In the genomic region with DNA sequence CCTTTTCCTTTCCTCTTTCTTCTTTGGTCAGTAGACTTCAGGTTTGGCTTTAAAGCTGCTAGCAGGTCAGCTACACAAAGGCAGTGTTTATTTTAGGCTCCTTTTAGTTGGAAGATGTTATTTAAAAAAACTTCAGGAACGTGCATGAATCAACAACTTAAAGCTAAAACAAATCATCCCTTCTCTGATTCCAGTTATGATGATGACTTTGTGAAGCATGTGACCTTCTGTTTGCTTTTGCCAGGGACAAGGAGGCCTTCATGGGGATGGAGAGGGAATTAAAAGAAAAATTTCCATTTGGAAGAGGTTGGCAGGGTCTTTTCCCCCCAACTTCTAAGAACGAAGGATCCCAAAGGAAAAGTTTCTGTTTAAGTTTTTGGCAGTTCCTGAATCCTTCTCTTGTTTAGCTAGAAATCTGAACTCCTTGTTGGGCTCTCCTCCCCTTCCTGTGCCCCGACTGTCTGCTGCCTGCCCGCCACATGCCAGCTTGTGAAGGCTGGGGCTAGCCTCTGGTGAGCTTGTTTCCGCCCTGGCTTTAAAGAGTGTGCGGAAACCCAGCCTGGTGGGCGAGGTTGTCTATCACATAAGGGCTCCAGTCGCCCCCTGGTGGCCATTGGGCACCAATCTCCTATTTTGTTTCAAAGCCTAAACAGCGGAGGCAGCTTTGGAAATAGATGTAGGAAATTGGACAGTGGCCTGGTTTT, we compare ENCODE assay signal across 1 cellular context.
TF ChIP-seq lines count a peak whose summit lies in the region.

No MANE protein-coding gene starts in this region.

TF ChIP-seq in HepG2, 621 proteins besides CTCF, POLR2A, EP300 and RAD21 (continued from another document and continues in another):
- TF ChIP-seq, protein P1, sequence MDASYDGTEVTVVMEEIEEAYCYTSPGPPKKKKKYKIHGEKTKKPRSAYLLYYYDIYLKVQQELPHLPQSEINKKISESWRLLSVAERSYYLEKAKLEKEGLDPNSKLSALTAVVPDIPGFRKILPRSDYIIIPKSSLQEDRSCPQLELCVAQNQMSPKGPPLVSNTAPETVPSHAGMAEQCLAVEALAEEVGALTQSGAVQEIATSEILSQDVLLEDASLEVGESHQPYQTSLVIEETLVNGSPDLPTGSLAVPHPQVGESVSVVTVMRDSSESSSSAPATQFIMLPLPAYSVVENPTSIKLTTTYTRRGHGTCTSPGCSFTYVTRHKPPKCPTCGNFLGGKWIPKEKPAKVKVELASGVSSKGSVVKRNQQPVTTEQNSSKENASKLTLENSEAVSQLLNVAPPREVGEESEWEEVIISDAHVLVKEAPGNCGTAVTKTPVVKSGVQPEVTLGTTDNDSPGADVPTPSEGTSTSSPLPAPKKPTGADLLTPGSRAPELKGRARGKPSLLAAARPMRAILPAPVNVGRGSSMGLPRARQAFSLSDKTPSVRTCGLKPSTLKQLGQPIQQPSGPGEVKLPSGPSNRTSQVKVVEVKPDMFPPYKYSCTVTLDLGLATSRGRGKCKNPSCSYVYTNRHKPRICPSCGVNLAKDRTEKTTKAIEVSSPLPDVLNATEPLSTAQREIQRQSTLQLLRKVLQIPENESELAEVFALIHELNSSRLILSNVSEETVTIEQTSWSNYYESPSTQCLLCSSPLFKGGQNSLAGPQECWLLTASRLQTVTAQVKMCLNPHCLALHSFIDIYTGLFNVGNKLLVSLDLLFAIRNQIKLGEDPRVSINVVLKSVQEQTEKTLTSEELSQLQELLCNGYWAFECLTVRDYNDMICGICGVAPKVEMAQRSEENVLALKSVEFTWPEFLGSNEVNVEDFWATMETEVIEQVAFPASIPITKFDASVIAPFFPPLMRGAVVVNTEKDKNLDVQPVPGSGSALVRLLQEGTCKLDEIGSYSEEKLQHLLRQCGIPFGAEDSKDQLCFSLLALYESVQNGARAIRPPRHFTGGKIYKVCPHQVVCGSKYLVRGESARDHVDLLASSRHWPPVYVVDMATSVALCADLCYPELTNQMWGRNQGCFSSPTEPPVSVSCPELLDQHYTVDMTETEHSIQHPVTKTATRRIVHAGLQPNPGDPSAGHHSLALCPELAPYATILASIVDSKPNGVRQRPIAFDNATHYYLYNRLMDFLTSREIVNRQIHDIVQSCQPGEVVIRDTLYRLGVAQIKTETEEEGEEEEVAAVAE (CRISPR knock-in tag; IDR thresholded peaks at IDR 0.05; ENCODE audit: borderline replicate concordance) = 0 out of 2 replicates have a peak, but pooled peaks have one; percentile 10
- TF ChIP-seq ZNF891 (CRISPR knock-in tag; IDR thresholded peaks at IDR 0.05) = 0 out of 2 replicates have a peak, but pooled peaks have one; percentile 45
- no peak for TF ChIP-seq MEIS2 (CRISPR knock-in tag; IDR thresholded peaks at IDR 0.05)
- TF ChIP-seq ZBTB7B (CRISPR knock-in tag; IDR thresholded peaks at IDR 0.05) = peak; percentile 91
- TF ChIP-seq ASH2L (IDR thresholded peaks at IDR 0.05; ENCODE audit: insufficient read length, low read depth, low read length) = peak; percentile 73
- TF ChIP-seq YY1 (IDR thresholded peaks at IDR 0.05; ENCODE audit: insufficient read depth, insufficient replicate concordance, low read depth, low read length) = peak; percentile 20
- no peak for TF ChIP-seq TCF12 (IDR thresholded peaks at IDR 0.05)
- TF ChIP-seq TCF12 (CRISPR knock-in tag; IDR thresholded peaks at IDR 0.05) = no peak
- TF ChIP-seq, protein P2, sequence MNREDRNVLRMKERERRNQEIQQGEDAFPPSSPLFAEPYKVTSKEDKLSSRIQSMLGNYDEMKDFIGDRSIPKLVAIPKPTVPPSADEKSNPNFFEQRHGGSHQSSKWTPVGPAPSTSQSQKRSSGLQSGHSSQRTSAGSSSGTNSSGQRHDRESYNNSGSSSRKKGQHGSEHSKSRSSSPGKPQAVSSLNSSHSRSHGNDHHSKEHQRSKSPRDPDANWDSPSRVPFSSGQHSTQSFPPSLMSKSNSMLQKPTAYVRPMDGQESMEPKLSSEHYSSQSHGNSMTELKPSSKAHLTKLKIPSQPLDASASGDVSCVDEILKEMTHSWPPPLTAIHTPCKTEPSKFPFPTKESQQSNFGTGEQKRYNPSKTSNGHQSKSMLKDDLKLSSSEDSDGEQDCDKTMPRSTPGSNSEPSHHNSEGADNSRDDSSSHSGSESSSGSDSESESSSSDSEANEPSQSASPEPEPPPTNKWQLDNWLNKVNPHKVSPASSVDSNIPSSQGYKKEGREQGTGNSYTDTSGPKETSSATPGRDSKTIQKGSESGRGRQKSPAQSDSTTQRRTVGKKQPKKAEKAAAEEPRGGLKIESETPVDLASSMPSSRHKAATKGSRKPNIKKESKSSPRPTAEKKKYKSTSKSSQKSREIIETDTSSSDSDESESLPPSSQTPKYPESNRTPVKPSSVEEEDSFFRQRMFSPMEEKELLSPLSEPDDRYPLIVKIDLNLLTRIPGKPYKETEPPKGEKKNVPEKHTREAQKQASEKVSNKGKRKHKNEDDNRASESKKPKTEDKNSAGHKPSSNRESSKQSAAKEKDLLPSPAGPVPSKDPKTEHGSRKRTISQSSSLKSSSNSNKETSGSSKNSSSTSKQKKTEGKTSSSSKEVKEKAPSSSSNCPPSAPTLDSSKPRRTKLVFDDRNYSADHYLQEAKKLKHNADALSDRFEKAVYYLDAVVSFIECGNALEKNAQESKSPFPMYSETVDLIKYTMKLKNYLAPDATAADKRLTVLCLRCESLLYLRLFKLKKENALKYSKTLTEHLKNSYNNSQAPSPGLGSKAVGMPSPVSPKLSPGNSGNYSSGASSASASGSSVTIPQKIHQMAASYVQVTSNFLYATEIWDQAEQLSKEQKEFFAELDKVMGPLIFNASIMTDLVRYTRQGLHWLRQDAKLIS (CRISPR knock-in tag; IDR thresholded peaks at IDR 0.05) = no peak
- no peak for TF ChIP-seq ZNF605 (CRISPR knock-in tag; IDR thresholded peaks at IDR 0.05)
- TF ChIP-seq, protein P3, sequence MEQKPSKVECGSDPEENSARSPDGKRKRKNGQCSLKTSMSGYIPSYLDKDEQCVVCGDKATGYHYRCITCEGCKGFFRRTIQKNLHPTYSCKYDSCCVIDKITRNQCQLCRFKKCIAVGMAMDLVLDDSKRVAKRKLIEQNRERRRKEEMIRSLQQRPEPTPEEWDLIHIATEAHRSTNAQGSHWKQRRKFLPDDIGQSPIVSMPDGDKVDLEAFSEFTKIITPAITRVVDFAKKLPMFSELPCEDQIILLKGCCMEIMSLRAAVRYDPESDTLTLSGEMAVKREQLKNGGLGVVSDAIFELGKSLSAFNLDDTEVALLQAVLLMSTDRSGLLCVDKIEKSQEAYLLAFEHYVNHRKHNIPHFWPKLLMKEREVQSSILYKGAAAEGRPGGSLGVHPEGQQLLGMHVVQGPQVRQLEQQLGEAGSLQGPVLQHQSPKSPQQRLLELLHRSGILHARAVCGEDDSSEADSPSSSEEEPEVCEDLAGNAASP (CRISPR knock-in tag; IDR thresholded peaks at IDR 0.05; ENCODE audit: borderline replicate concordance) = no peak
- 0 out of 2 replicates have a peak, but pooled peaks have one; percentile 7 for TF ChIP-seq ZNF12 (CRISPR knock-in tag; IDR thresholded peaks at IDR 0.05)
- TF ChIP-seq CHD4 (IDR thresholded peaks at IDR 0.05; ENCODE audit: borderline replicate concordance, low read length) = peak; percentile 64; the same call in 1 of the 2 replicates
- TF ChIP-seq, protein P4, sequence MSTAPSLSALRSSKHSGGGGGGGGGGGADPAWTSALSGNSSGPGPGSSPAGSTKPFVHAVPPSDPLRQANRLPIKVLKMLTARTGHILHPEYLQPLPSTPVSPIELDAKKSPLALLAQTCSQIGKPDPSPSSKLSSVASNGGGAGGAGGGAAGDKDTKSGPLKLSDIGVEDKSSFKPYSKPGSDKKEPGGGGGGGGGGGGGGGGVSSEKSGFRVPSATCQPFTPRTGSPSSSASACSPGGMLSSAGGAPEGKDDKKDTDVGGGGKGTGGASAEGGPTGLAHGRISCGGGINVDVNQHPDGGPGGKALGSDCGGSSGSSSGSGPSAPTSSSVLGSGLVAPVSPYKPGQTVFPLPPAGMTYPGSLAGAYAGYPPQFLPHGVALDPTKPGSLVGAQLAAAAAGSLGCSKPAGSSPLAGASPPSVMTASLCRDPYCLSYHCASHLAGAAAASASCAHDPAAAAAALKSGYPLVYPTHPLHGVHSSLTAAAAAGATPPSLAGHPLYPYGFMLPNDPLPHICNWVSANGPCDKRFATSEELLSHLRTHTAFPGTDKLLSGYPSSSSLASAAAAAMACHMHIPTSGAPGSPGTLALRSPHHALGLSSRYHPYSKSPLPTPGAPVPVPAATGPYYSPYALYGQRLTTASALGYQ (CRISPR knock-in tag; IDR thresholded peaks at IDR 0.05) = peak; percentile 2; the same call in 1 of the 2 replicates
- TF ChIP-seq ZNF143 (CRISPR knock-in tag; IDR thresholded peaks at IDR 0.05) = no peak
- no peak; the same call in 1 of the 2 replicates for TF ChIP-seq KDM5B (CRISPR knock-in tag; IDR thresholded peaks at IDR 0.05; ENCODE audit: borderline replicate concordance)
- TF ChIP-seq, protein P5, sequence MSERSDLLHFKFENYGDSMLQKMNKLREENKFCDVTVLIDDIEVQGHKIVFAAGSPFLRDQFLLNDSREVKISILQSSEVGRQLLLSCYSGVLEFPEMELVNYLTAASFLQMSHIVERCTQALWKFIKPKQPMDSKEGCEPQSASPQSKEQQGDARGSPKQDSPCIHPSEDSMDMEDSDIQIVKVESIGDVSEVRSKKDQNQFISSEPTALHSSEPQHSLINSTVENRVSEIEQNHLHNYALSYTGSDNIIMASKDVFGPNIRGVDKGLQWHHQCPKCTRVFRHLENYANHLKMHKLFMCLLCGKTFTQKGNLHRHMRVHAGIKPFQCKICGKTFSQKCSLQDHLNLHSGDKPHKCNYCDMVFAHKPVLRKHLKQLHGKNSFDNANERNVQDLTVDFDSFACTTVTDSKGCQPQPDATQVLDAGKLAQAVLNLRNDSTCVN (CRISPR knock-in tag; IDR thresholded peaks at IDR 0.05; ENCODE audit: borderline replicate concordance) = no peak
- TF ChIP-seq, protein P6, sequence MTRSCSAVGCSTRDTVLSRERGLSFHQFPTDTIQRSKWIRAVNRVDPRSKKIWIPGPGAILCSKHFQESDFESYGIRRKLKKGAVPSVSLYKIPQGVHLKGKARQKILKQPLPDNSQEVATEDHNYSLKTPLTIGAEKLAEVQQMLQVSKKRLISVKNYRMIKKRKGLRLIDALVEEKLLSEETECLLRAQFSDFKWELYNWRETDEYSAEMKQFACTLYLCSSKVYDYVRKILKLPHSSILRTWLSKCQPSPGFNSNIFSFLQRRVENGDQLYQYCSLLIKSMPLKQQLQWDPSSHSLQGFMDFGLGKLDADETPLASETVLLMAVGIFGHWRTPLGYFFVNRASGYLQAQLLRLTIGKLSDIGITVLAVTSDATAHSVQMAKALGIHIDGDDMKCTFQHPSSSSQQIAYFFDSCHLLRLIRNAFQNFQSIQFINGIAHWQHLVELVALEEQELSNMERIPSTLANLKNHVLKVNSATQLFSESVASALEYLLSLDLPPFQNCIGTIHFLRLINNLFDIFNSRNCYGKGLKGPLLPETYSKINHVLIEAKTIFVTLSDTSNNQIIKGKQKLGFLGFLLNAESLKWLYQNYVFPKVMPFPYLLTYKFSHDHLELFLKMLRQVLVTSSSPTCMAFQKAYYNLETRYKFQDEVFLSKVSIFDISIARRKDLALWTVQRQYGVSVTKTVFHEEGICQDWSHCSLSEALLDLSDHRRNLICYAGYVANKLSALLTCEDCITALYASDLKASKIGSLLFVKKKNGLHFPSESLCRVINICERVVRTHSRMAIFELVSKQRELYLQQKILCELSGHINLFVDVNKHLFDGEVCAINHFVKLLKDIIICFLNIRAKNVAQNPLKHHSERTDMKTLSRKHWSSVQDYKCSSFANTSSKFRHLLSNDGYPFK (CRISPR knock-in tag; IDR thresholded peaks at IDR 0.05; ENCODE audit: borderline replicate concordance) = no peak
- 0 out of 2 replicates have a peak, but pooled peaks have one; percentile 20 for TF ChIP-seq SMAD3 (CRISPR knock-in tag; IDR thresholded peaks at IDR 0.05)
- TF ChIP-seq HOXD1 (CRISPR knock-in tag; IDR thresholded peaks at IDR 0.05) = no peak
- TF ChIP-seq, protein P7, sequence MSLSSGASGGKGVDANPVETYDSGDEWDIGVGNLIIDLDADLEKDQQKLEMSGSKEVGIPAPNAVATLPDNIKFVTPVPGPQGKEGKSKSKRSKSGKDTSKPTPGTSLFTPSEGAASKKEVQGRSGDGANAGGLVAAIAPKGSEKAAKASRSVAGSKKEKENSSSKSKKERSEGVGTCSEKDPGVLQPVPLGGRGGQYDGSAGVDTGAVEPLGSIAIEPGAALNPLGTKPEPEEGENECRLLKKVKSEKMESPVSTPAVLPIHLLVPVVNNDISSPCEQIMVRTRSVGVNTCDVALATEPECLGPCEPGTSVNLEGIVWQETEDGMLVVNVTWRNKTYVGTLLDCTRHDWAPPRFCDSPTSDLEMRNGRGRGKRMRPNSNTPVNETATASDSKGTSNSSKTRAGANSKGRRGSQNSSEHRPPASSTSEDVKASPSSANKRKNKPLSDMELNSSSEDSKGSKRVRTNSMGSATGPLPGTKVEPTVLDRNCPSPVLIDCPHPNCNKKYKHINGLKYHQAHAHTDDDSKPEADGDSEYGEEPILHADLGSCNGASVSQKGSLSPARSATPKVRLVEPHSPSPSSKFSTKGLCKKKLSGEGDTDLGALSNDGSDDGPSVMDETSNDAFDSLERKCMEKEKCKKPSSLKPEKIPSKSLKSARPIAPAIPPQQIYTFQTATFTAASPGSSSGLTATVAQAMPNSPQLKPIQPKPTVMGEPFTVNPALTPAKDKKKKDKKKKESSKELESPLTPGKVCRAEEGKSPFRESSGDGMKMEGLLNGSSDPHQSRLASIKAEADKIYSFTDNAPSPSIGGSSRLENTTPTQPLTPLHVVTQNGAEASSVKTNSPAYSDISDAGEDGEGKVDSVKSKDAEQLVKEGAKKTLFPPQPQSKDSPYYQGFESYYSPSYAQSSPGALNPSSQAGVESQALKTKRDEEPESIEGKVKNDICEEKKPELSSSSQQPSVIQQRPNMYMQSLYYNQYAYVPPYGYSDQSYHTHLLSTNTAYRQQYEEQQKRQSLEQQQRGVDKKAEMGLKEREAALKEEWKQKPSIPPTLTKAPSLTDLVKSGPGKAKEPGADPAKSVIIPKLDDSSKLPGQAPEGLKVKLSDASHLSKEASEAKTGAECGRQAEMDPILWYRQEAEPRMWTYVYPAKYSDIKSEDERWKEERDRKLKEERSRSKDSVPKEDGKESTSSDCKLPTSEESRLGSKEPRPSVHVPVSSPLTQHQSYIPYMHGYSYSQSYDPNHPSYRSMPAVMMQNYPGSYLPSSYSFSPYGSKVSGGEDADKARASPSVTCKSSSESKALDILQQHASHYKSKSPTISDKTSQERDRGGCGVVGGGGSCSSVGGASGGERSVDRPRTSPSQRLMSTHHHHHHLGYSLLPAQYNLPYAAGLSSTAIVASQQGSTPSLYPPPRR (CRISPR knock-in tag; IDR thresholded peaks at IDR 0.05; ENCODE audit: borderline replicate concordance) = no peak
- TF ChIP-seq, protein P8, sequence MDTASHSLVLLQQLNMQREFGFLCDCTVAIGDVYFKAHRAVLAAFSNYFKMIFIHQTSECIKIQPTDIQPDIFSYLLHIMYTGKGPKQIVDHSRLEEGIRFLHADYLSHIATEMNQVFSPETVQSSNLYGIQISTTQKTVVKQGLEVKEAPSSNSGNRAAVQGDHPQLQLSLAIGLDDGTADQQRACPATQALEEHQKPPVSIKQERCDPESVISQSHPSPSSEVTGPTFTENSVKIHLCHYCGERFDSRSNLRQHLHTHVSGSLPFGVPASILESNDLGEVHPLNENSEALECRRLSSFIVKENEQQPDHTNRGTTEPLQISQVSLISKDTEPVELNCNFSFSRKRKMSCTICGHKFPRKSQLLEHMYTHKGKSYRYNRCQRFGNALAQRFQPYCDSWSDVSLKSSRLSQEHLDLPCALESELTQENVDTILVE (CRISPR knock-in tag; IDR thresholded peaks at IDR 0.05) = no peak
- no peak for TF ChIP-seq NR2C2 (CRISPR knock-in tag; IDR thresholded peaks at IDR 0.05; ENCODE audit: borderline replicate concordance)
- TF ChIP-seq KDM3A (CRISPR knock-in tag; IDR thresholded peaks at IDR 0.05; ENCODE audit: low read depth) = no peak
- TF ChIP-seq HDAC1 (CRISPR knock-in tag; IDR thresholded peaks at IDR 0.05) = peak; percentile 57
- no peak for TF ChIP-seq IKZF1 (IDR thresholded peaks at IDR 0.05)
- TF ChIP-seq HOXA5 (CRISPR knock-in tag; IDR thresholded peaks at IDR 0.05) = no peak
- TF ChIP-seq ZIK1 (CRISPR knock-in tag; IDR thresholded peaks at IDR 0.05; ENCODE audit: borderline replicate concordance, low read depth) = no peak
- no peak for TF ChIP-seq ZKSCAN8 (CRISPR knock-in tag; IDR thresholded peaks at IDR 0.05; ENCODE audit: borderline replicate concordance)
- TF ChIP-seq ZFP36L2 (CRISPR knock-in tag; IDR thresholded peaks at IDR 0.05) = no peak
- 0 out of 2 replicates have a peak, but pooled peaks have one; percentile 39 for TF ChIP-seq NFIC (IDR thresholded peaks at IDR 0.05; ENCODE audit: low read length)
